ENCODE assay signal across 22 cellular contexts in genomic region chr7:138890467-138890781, GRCh38.
A peak's percentile ranks its signal among the peaks of the same experiment; 100 is the strongest.
DNase-seq lines count a peak whose midpoint lies in the region; ATAC-seq and TF ChIP-seq lines count a peak whose summit lies in the region.
"Had no signal": no experiment of that assay in that cellular context is flagged by ENCODE, and none has a peak within 500 bp of the region (broad histone marks: within the 10 kb centered on the region; RNA-seq: fewer than 3 reads in every experiment).

No MANE protein-coding gene starts in this region.

- H3K27me3 Mint-ChIP-seq in endodermal cell (ENCODE audit: insufficient read depth) (no peaks in the 10 kb centered on the region), osteocyte (ENCODE audit: unreplicated experiment) (no peaks in the 10 kb centered on the region)

- peak overlapping the region; percentile 74 for H3K4me2 ChIP-seq in PC-3 (ENCODE audit: low read length)

- BruUV-seq in PC-3 (replicated peaks; lab: Mats Ljungman, UMichigan), result no TSS peak

- no peaks in the 10 kb centered on the region for H3K9me2 ChIP-seq in PC-3 (replicated peaks; ENCODE audit: low read length)

- TF ChIP-seq CTCF in AG10803 (conservative IDR thresholded peaks at IDR 0.05; ENCODE audit: low read length) (no peak), PC-3 (conservative IDR thresholded peaks at IDR 0.05; ENCODE audit: low read depth, low read length) (no peak), endodermal cell (conservative IDR thresholded peaks at IDR 0.05) (no peak), osteocyte (IDR thresholded peaks at IDR 0.05) (no peak)

- H3K36me3 ChIP-seq in PC-3 (ENCODE audit: low read depth, low read length) (peaks cover 12% of the 10 kb centered on the region), endodermal cell (ENCODE audit: control insufficient read depth, insufficient read depth, low read length) (peaks cover 46% of the 10 kb centered on the region)
- H3K36me3 ChIP-seq: uterus had no signal

- H3K9me3 Mint-ChIP-seq in endodermal cell, result no peaks in the 10 kb centered on the region
- no peaks in the 10 kb centered on the region for H3K9me3 Mint-ChIP-seq in osteocyte (ENCODE audit: unreplicated experiment)
- H3K9me3 Mint-ChIP-seq: activated naive CD4-positive, alpha-beta T cell treated with anti-CD3 and anti-CD28 coated beads for 36 hours; H9 had no signal

- CTCF ChIA-PET in PC-3 (lab: Charles Lee), result interaction anchor here (1.5 kb wide), 1 partner anchor 29 kb away, joined by 6 read pairs; no protein-coding TSS in a partner anchor

- no peaks in the 10 kb centered on the region for H4K20me1 ChIP-seq in PC-3 (ENCODE audit: low read length)

- intact Hi-C loops in PC-3 (cut with micrococcal nuclease), result loop anchor here (5.0 kb wide), 1 partner anchor 147 kb away; the partner anchor contains the start of gene ZC3HAV1L

- H3K4me1 Mint-ChIP-seq in endodermal cell (peaks cover 16% of the 10 kb centered on the region), osteocyte (ENCODE audit: unreplicated experiment) (peaks cover 46% of the 10 kb centered on the region)

- H3K27me3 ChIP-seq in PC-3 (ENCODE audit: low read length) (no peaks in the 10 kb centered on the region), endodermal cell (ENCODE audit: control insufficient read depth, insufficient read depth, low read length, poor library complexity, severe bottlenecking) (no peaks in the 10 kb centered on the region)
- H3K27me3 ChIP-seq: cardiac muscle cell, uterus had no signal

- H3K36me3 Mint-ChIP-seq in endodermal cell (ENCODE audit: low read depth), result peaks cover 39% of the 10 kb centered on the region
- H3K36me3 Mint-ChIP-seq in osteocyte (ENCODE audit: unreplicated experiment), result peaks cover 14% of the 10 kb centered on the region

- H3F3A ChIP-seq in PC-3 (ENCODE audit: low read length, unreplicated experiment), result peaks cover 12% of the 10 kb centered on the region

- H2AFZ ChIP-seq in PC-3 (ENCODE audit: low read length), result no peak overlapping the region

- H3K27ac ChIP-seq in PC-3 (ENCODE audit: low read length), result peak overlapping the region; percentile 99
- H3K27ac ChIP-seq in endodermal cell (ENCODE audit: low read depth, low read length), result peak overlapping the region; percentile 28
- H3K27ac ChIP-seq: cardiac muscle cell had no signal

- DNase-seq in AG10803 (ENCODE audit: low read depth) (no peak), PC-3 (no peak), endodermal cell (no peak), osteocyte (ENCODE audit: extremely low spot score, unreplicated experiment) (no peak), glomerular visceral epithelial cell (ENCODE audit: extremely low spot score) (no peak), NCI-H345 treated with DMSO at 0.1 percent for 48 hours (lab: John Stamatoyannopoulos, UW; ENCODE audit: unreplicated experiment) (no peak)
- DNase-seq: activated CD4-positive, alpha-beta T cell treated with anti-CD3 and anti-CD28 coated beads for 48 hours; activated naive CD4-positive, alpha-beta T cell treated with anti-CD3 and anti-CD28 coated beads for 36 hours; activated T-cell treated with anti-CD3 and anti-CD28 coated beads, Interleukin-2, amount 50 U/mL, for 48 hours; H9; Karpas-422; NCI-H1694; NCI-H524; NK-92 treated with Interleukin-12 subunit alpha and Interleukin-12 subunit beta, amount 100 ng/mL, for 24 hours; occipital lobe; small intestine; stimulated activated CD4-positive, alpha-beta T cell treated with anti-CD3 and anti-CD28 coated beads, Interleukin-2, amount 100 ng/mL, for 24 hours; substantia nigra had no signal

- H3K9ac ChIP-seq in PC-3 (ENCODE audit: low read length) (peak overlapping the region; percentile 87), endodermal cell (ENCODE audit: extremely low read depth, low read length, poor library complexity, severe bottlenecking) (no peak overlapping the region)

- no peak overlapping the region for H3K4me3 Mint-ChIP-seq in endodermal cell
- no peak overlapping the region for H3K4me3 Mint-ChIP-seq in osteocyte (ENCODE audit: unreplicated experiment)
- H3K4me3 Mint-ChIP-seq: activated naive CD4-positive, alpha-beta T cell treated with anti-CD3 and anti-CD28 coated beads for 36 hours; H9 had no signal

- WGBS in endodermal cell (ENCODE audit: insufficient coverage in 1 of 2, insufficient read length in 1 of 2), 2 experiments, result 93 to 94% methylated on average over 9 of the region's 9 CpGs

- H3K4me3 ChIP-seq in AG10803 (ENCODE audit: low read length), result peak overlapping the region; percentile 40
- peak overlapping the region; percentile 42; the same call in 1 of the 2 replicates for H3K4me3 ChIP-seq in PC-3 (ENCODE audit: low read length)
- no peak overlapping the region for H3K4me3 ChIP-seq in endodermal cell (ENCODE audit: low read length)
- H3K4me3 ChIP-seq: cardiac muscle cell, uterus had no signal

- peaks cover 11% of the 10 kb centered on the region for H3K79me2 ChIP-seq in PC-3 (ENCODE audit: low read length)

- H3K9me3 ChIP-seq in PC-3 (ENCODE audit: low read length) (no peaks in the 10 kb centered on the region), endodermal cell (ENCODE audit: control insufficient read depth, low read length) (peaks cover 11% of the 10 kb centered on the region)
- H3K9me3 ChIP-seq: uterus had no signal

- POLR2A ChIA-PET in PC-3 (lab: Charles Lee; ENCODE audit: unreplicated experiment), result interaction anchor here (0.9 to 1.0 kb wide), 2 partner anchors 44 to 89 kb away, joined by 4 to 8 read pairs; no protein-coding TSS in a partner anchor

- H3K4me1 ChIP-seq in PC-3 (ENCODE audit: insufficient read depth, low read length), result peaks cover 68% of the 10 kb centered on the region
- peaks cover 5% of the 10 kb centered on the region for H3K4me1 ChIP-seq in endodermal cell (ENCODE audit: control insufficient read depth, insufficient read depth, low read length)

- ATAC-seq in PC-3 (no peak), esophagus mucosa (no peak)
- no peak for ATAC-seq in activated CD4-positive, CD25-positive, alpha-beta regulatory T cell treated with anti-CD3 and anti-CD28 coated beads, Interleukin-2, amount 50 U/mL, for 24 hours

- H3K27ac Mint-ChIP-seq in endodermal cell (no peak overlapping the region), osteocyte (ENCODE audit: unreplicated experiment) (peak overlapping the region; percentile 98)
- H3K27ac Mint-ChIP-seq: activated naive CD4-positive, alpha-beta T cell treated with anti-CD3 and anti-CD28 coated beads for 36 hours had no signal
